1 cellular context compared by ENCODE assay signal in genomic region chr5:35324679-35325078, GRCh38.
TF ChIP-seq lines count a peak whose summit lies in the region.

No MANE protein-coding gene starts in this region.

TF ChIP-seq in H1, 55 proteins besides CTCF, POLR2A, EP300 and RAD21 (continued from another document):
- TF ChIP-seq RFX5 (IDR thresholded peaks at IDR 0.05; ENCODE audit: borderline replicate concordance, low read depth, low read length) (no peak), HDAC2 (IDR thresholded peaks at IDR 0.05; ENCODE audit: borderline replicate concordance in 1 of 2, low read depth in 2 of 2, low read length in 2 of 2) (no peak), CBX5 (IDR thresholded peaks at IDR 0.05; ENCODE audit: low read depth, low read length) (no peak), CTBP2 (IDR thresholded peaks at IDR 0.05; ENCODE audit: borderline replicate concordance, insufficient read depth, insufficient read length, low read length) (no peak), TBP (IDR thresholded peaks at IDR 0.05; ENCODE audit: low read depth, low read length) (no peak), CBX8 (IDR thresholded peaks at IDR 0.05; ENCODE audit: borderline replicate concordance, low read depth, low read length) (no peak), KDM5A (IDR thresholded peaks at IDR 0.05; ENCODE audit: low read length) (no peak), TCF12 (IDR thresholded peaks at IDR 0.05; ENCODE audit: low read depth, low read length) (no peak)
